8 cellular contexts compared by ENCODE assay signal in the genomic region with DNA sequence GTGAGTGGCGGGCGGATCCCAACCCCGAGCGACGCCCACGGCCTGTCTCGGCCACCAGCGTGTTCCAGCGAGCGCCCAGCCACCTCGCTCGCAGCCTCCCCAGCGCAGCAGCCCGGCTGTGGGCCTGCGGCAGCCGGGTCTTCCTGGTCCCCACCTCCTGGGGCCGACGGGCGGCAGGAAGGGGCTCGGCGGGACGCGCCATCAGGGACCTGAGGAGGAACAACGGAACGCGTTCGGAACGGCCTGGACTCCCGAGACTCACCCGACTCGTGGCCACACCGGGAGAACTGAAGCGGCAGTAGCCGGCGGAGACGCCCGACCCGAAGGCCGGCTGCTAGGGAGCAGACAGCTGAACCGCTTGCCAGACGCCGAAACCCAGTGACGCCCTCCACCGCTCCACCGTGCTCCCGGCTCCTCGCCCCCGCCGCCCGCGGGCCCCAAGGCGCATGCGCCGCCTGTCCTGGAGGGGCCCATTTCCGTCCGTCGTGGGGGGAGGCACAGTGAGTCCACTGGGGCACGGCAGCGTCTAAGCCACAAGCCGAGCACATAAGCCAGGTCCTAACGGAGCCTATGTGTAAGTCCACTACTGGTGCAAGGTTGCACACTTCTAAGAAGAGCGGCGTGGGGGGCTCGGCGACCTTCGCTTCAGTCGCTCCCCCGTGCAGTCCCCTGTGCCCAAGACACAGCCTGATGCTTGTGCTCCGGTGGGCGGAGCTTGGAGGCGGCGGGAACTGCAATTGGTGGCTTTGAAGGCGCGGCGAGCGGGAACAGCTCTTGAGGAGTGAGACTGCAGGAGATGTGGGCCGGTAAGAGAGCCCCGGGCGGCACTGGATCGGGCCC. TPM values are rescaled to one million over a fixed set of nuclear protein-coding genes. Genes with fewer than 3 reads are reported as not detected.
DNase-seq lines count a peak whose midpoint lies in the region; TF ChIP-seq lines count a peak whose summit lies in the region.

A gene with protein sequence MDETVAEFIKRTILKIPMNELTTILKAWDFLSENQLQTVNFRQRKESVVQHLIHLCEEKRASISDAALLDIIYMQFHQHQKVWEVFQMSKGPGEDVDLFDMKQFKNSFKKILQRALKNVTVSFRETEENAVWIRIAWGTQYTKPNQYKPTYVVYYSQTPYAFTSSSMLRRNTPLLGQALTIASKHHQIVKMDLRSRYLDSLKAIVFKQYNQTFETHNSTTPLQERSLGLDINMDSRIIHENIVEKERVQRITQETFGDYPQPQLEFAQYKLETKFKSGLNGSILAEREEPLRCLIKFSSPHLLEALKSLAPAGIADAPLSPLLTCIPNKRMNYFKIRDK (plus strand): TSS at position 743 of the 840 bp plus-strand sequence. CDS start 4,726 bp downstream, outside the sequence.
A gene (minus strand): TSS at position 414 of the 840 bp plus-strand sequence. CDS start 9,491 bp downstream, outside the sequence.

- H3K27me3 Mint-ChIP-seq in HFFc6 (ENCODE audit: insufficient read depth) = peaks cover 3% of the 10 kb centered on the region

- H2AFZ ChIP-seq in neuron (ENCODE audit: low read depth, low read length) = peak within 1 kb of the TSS; percentile 62

- no peaks in the 10 kb centered on the region for H3K9me3 Mint-ChIP-seq in HFFc6

- peaks cover 61% of the 10 kb centered on the region for H3K4me1 Mint-ChIP-seq in HFFc6 (ENCODE audit: low read depth)

- peaks cover 3% of the 10 kb centered on the region for H3K36me3 ChIP-seq in neuron (ENCODE audit: insufficient read depth, low read length)

- no peak for TF ChIP-seq CTCF in HFFc6 (IDR thresholded peaks at IDR 0.05)

- peak; percentile 99 for DNase-seq in GM04504 (ENCODE audit: low read depth)
- peak; percentile 99 for DNase-seq in HFFc6
- peak; percentile 98 for DNase-seq in NAMALWA (ENCODE audit: low spot score)
- DNase-seq in SK-MEL-5 (ENCODE audit: low read depth, low spot score) = peak; percentile 97
- DNase-seq in activated naive CD4-positive, alpha-beta T cell treated with Interleukin-2 at 50 U/mL for 16 hours = peak; percentile 98
- peak; percentile 99 for DNase-seq in foreskin melanocyte
- DNase-seq in stromal cell of bone marrow (ENCODE audit: low read depth) = peak; percentile 98

- H3K36me3 Mint-ChIP-seq in HFFc6 (ENCODE audit: low read depth) = peaks cover 18% of the 10 kb centered on the region; the same call in 1 of the 2 replicates

- peak within 1 kb of the TSS; percentile 100 for H3K27ac Mint-ChIP-seq in HFFc6

- H3K4me1 ChIP-seq in neuron (ENCODE audit: insufficient read depth, low read length) = peaks cover 13% of the 10 kb centered on the region

- no peaks in the 10 kb centered on the region for H3K27me3 ChIP-seq in neuron (ENCODE audit: insufficient read depth, low read length)

- peak within 1 kb of the TSS; percentile 93 for H3K4me3 Mint-ChIP-seq in HFFc6

- in situ Hi-C loops in SK-MEL-5 (cut with HindIII; ENCODE audit: low pct_unique_long_range_greater_than_20kb, low sequenced_read_pairs) = no loop called here

- H3K4me3 ChIP-seq in neuron (ENCODE audit: low read length) = peak within 1 kb of the TSS; percentile 66

- H3K9me3 ChIP-seq in neuron (ENCODE audit: low read length) = no peaks in the 10 kb centered on the region

RNA-seq across cellular contexts. Expression of the first gene that starts in this region (rescaled TPM):
- 10 to 100 TPM; 32.3 to 52.3 (median 50.8) TPM for total RNA-seq in HFFc6 (2021; fragmentation: NEBNext Ultra II Directional; extraction: Animal tissue kit (Norgen Biotek cat#: 25700))
- 60.3 and 71.0 TPM in 2 replicates for total RNA-seq in SK-MEL-5 (2014; rRNA removed; shearing (Covaris generic))
- polyA plus RNA-seq in SK-MEL-5 (2015; cell fraction: cytosol; rRNA removed) = 41.1 and 41.3 TPM in 2 replicates
- 16.0 and 26.6 TPM in 2 replicates for polyA plus RNA-seq in SK-MEL-5 (2015; cell fraction: nucleus; rRNA removed)

RNA-seq across cellular contexts. Expression of the second gene that starts in this region (rescaled TPM):
- 10 to 100 TPM; 64.7 to 82.7 (median 74.8) TPM for total RNA-seq in HFFc6 (2021; fragmentation: NEBNext Ultra II Directional; extraction: Animal tissue kit (Norgen Biotek cat#: 25700))
- 146 and 147 TPM in 2 replicates for total RNA-seq in SK-MEL-5 (2014; rRNA removed; shearing (Covaris generic))
- polyA plus RNA-seq in SK-MEL-5 (2015; cell fraction: cytosol; rRNA removed) = 114 and 124 TPM in 2 replicates
- 28.3 and 49.2 TPM in 2 replicates for polyA plus RNA-seq in SK-MEL-5 (2015; cell fraction: nucleus; rRNA removed)

Comparison
In these comparisons a context has a peak if more than half of its experiments do, and no peak if none do; other contexts are left out.
1. Peak in every context shown above with its lines: DNase-seq and H3K4me3 ChIP-seq.